Comparison of ENCODE assay signal across 8 cellular contexts in the genomic region with DNA sequence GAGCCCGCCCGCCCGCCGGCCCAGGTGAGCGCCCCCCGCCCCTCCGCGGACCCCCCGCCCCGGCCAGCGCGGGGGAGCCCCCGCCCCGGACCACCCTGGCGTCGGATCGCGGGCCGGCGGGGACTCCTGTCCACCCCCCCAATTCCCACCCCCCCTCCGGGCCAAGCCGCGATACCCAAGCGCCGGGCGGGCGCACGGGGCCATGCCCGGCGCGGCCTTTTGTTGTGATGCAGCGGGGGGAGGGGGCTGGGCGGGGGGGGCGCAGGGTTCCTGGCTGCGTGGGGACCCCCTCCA. TPM values are rescaled to one million over a fixed set of nuclear protein-coding genes. Genes with fewer than 3 reads are reported as not detected.
DNase-seq lines count a peak whose midpoint lies in the region; ATAC-seq and TF ChIP-seq lines count a peak whose summit lies in the region.

No MANE protein-coding gene starts in this region.

- peaks cover 0 to 31% (median 2%) of the 10 kb centered on the region in 12 donors for H3K4me1 ChIP-seq in heart left ventricle
- peaks cover 63% of the 10 kb centered on the region for H3K4me1 ChIP-seq in body of pancreas
- H3K4me1 ChIP-seq in mesendoderm (ENCODE audit: control insufficient read depth, low read depth, low read length), result no peaks in the 10 kb centered on the region
- no peaks in the 10 kb centered on the region for H3K4me1 ChIP-seq in aorta (ENCODE audit: control insufficient read depth in 1 of 2, insufficient read depth in 2 of 2, low read length in 2 of 2)

- TF ChIP-seq POLR2A in heart left ventricle (IDR thresholded peaks at IDR 0.05) (no peak), body of pancreas (IDR thresholded peaks at IDR 0.05) (no peak)

- DNase-seq in heart left ventricle (no peak), Right ventricle myocardium superior (no peak), body of pancreas (no peak), mesendoderm (no peak), aorta (no peak), T-helper 9 cell (no peak), NCI-H345 (lab: John Stamatoyannopoulos, UW) (no peak)

- H4K8ac ChIP-seq in mesendoderm (ENCODE audit: low read depth, low read length), result no peak overlapping the region

- H3K4me3 ChIP-seq in heart left ventricle, result peak overlapping the region; percentile 51 to 82 (median 65)
- peak overlapping the region; percentile 53 to 88 for H3K4me3 ChIP-seq in body of pancreas
- H3K4me3 ChIP-seq in mesendoderm (ENCODE audit: low read length), result peak overlapping the region; percentile 39
- peak overlapping the region; percentile 87 to 96 for H3K4me3 ChIP-seq in aorta (ENCODE audit: low read length in 2 of 2)

- H3K79me1 ChIP-seq in mesendoderm (ENCODE audit: low read length), result peaks cover 37% of the 10 kb centered on the region

- TF ChIP-seq CTCF in heart left ventricle (IDR thresholded peaks at IDR 0.05), result no peak
- TF ChIP-seq CTCF in body of pancreas (IDR thresholded peaks at IDR 0.05), result no peak

- H3K56ac ChIP-seq in mesendoderm (ENCODE audit: low read length), result peak overlapping the region; percentile 92

- H3K27ac ChIP-seq in heart left ventricle (peak overlapping the region; percentile 32 to 94 (median 60)), body of pancreas (peak overlapping the region; percentile 79 to 90 (median 82)), mesendoderm (ENCODE audit: low read depth, low read length) (no peak overlapping the region), aorta (ENCODE audit: low read depth in 1 of 2, low read length in 2 of 2) (peak overlapping the region in 1 of 2 donors; percentile 71)

- H3K79me2 ChIP-seq in mesendoderm (ENCODE audit: control insufficient read depth, insufficient read depth, low read length), result peaks cover 45% of the 10 kb centered on the region

- no peak overlapping the region for H3K23ac ChIP-seq in mesendoderm (ENCODE audit: low read length)

- H3K36me3 ChIP-seq in heart left ventricle (no peaks in the 10 kb centered on the region), body of pancreas (replicated peaks in 1 of 2; ENCODE audit: insufficient read depth in 1 of 2, low read depth in 2 of 2) (no peaks in the 10 kb centered on the region), mesendoderm (ENCODE audit: control insufficient read depth, insufficient read depth, low read length) (no peaks in the 10 kb centered on the region), aorta (ENCODE audit: control insufficient read depth in 1 of 2, insufficient read depth in 2 of 2, low read length in 1 of 2) (no peaks in the 10 kb centered on the region)

- H2BK15ac ChIP-seq in mesendoderm (replicated peaks; ENCODE audit: low read depth), result no peak overlapping the region

- peak overlapping the region; percentile 81 for H3K9ac ChIP-seq in mesendoderm (ENCODE audit: low read length)

- H2BK5ac ChIP-seq in mesendoderm (ENCODE audit: low read length), result no peak overlapping the region

- peak overlapping the region; percentile 94 for H3K4ac ChIP-seq in mesendoderm (ENCODE audit: low read depth, low read length)

- no peaks in the 10 kb centered on the region for H3K27me3 ChIP-seq in heart left ventricle
- H3K27me3 ChIP-seq in body of pancreas, result no peaks in the 10 kb centered on the region
- H3K27me3 ChIP-seq in mesendoderm (ENCODE audit: insufficient read depth, low read length, poor library complexity), result no peaks in the 10 kb centered on the region
- no peaks in the 10 kb centered on the region for H3K27me3 ChIP-seq in aorta (ENCODE audit: control insufficient read depth in 1 of 2, insufficient read depth in 2 of 2, low read length in 1 of 2)

- peak overlapping the region; percentile 74 for H2BK120ac ChIP-seq in mesendoderm (ENCODE audit: low read depth, low read length)

- peak overlapping the region; percentile 95 for H3K18ac ChIP-seq in mesendoderm (ENCODE audit: low read length)

- no peak for ATAC-seq in heart left ventricle
- ATAC-seq in Right ventricle myocardium superior (ENCODE audit: poor library complexity), result no peak
- peak; percentile 22 for ATAC-seq in body of pancreas
- no peak for ATAC-seq in aorta (ENCODE audit: low FRiP score)
- ATAC-seq in HG03025 (IDR thresholded peaks at IDR 0.05; ENCODE audit: low FRiP score, unreplicated experiment), result no peak

- 2 to 4% (median 2%) methylated on average over 16 to 35 of the region's 35 CpGs; no CpG with 5 or more reads in 1 of the 4 donors for WGBS in heart left ventricle, 4 donors
- WGBS in body of pancreas, 2 donors, result 1% methylated on average over 11 of the region's 35 CpGs; no CpG with 5 or more reads in 1 of the 2 donors
- WGBS in mesendoderm (ENCODE audit: extremely low coverage, insufficient coverage, low lambda C conversion rate), result no CpG with 5 or more reads among the region's 35 CpGs
- WGBS in aorta, 2 donors, result 2% methylated on average over 12 to 35 of the region's 35 CpGs

- no peak overlapping the region for H4K5ac ChIP-seq in mesendoderm (ENCODE audit: low read length)

- H3K4me2 ChIP-seq in mesendoderm (ENCODE audit: low read length), result no peak overlapping the region

- intact Hi-C loops in heart left ventricle (cut with DNase I), result no loop called here
- intact Hi-C loops in Right ventricle myocardium superior (cut with DNase I), result no loop called here
- intact Hi-C loops in body of pancreas (cut with DNase I), result loop anchor here (5.0 kb wide), 1 partner anchor 36 kb away; no protein-coding TSS in a partner anchor
- intact Hi-C loops in aorta (cut with DNase I), result loop anchor here (2.0 to 5.0 kb wide), 3 partner anchors 39 to 59 kb away; partner anchors contain the start of gene MANBAL (in 2 of the 2)

- no peak overlapping the region for H2AK5ac ChIP-seq in mesendoderm (ENCODE audit: low read length)

- no peaks in the 10 kb centered on the region for H3K9me3 ChIP-seq in heart left ventricle
- no peaks in the 10 kb centered on the region for H3K9me3 ChIP-seq in body of pancreas
- no peaks in the 10 kb centered on the region for H3K9me3 ChIP-seq in aorta (ENCODE audit: control insufficient read depth, low read length)

RNA-seq across cellular contexts. Expression of gene SRC, which starts 0.2 kb away (rescaled TPM):
- total RNA-seq in heart left ventricle (10 to 100 TPM in 1 of 9 donors, 1 to 10 TPM in 8; 3.0 to 19.9 (median 5.2) TPM), Right ventricle myocardium superior (6.7 TPM), body of pancreas (10 to 100 TPM; 25.9 to 35.3 TPM), aorta (10 to 100 TPM; 51.3 to 72.4 TPM)
- polyA plus RNA-seq in heart left ventricle (1 to 10 TPM; 2.5 to 3.0 TPM), aorta (10 to 100 TPM; 16.7 to 31.1 TPM)
- polyA plus RNA-seq in mesendoderm (2013, experiment 1 of 2), result 18.4 TPM
- polyA plus RNA-seq in mesendoderm (2013, experiment 2 of 2), result 19.3 TPM

RNA-seq across cellular contexts. Expression of gene MANBAL, which starts 56.7 kb away (rescaled TPM):
- 10 to 100 TPM; 14.0 to 25.6 (median 20.4) TPM for total RNA-seq in heart left ventricle
- 10 to 100 TPM; 19.2 to 54.9 TPM for polyA plus RNA-seq in heart left ventricle
- 18.6 TPM for total RNA-seq in Right ventricle myocardium superior
- total RNA-seq in body of pancreas, result 10 to 100 TPM in 1 of 2 donors, 1 to 10 TPM in 1; 8.6 to 11.9 TPM
- 53.9 TPM for polyA plus RNA-seq in mesendoderm (2013, experiment 1 of 2)
- 53.4 TPM for polyA plus RNA-seq in mesendoderm (2013, experiment 2 of 2)
- total RNA-seq in aorta, result 10 to 100 TPM; 47.1 to 59.3 TPM
- polyA plus RNA-seq in aorta, result 10 to 100 TPM; 61.1 to 86.8 TPM

Comparison
In these comparisons a context has a peak if more than half of its experiments do, and no peak if none do; other contexts are left out.
1. H3K4me3 ChIP-seq: peak in every context shown above with its lines; median percentile 92 in aorta; 70 in body of pancreas; 65 in heart left ventricle; 39 in mesendoderm.
2. intact Hi-C loops: an anchor here in body of pancreas (5.0 kb wide) and aorta (2.0 to 5.0 kb wide); none called in heart left ventricle and Right ventricle myocardium superior.